8 cellular contexts compared by ENCODE assay signal in genomic region chr22:31970490-31971444, GRCh38. TPM values are rescaled to one million over a fixed set of nuclear protein-coding genes. Genes with fewer than 3 reads are reported as not detected.
DNase-seq lines count a peak whose midpoint lies in the region; ATAC-seq and TF ChIP-seq lines count a peak whose summit lies in the region.

No MANE protein-coding gene starts in this region.

- no peak overlapping the region for H3K27ac Mint-ChIP-seq in stimulated activated naive CD8-positive, alpha-beta T cell treated with anti-CD3 and anti-CD28 coated beads, Interleukin-15, Interleukin-2, amounts not matched to agents 100 ng/mL and 50 ng/mL, for 24 hours

- TF ChIP-seq EP300 in neural cell (conservative IDR thresholded peaks at IDR 0.05; ENCODE audit: poor library complexity, severe bottlenecking): no peak

- no peaks in the 10 kb centered on the region for H3K9me2 ChIP-seq in neural cell (ENCODE audit: insufficient read depth, low read length)

- ATAC-seq in GM19324 (IDR thresholded peaks at IDR 0.05; ENCODE audit: low FRiP score, unreplicated experiment): peak; percentile 68

- DNase-seq in BE2C: peak; percentile 88
- DNase-seq in KBM-7: peak; percentile 89
- DNase-seq in RPMI8226: peak; percentile 71
- peak; percentile 84 for DNase-seq in activated effector memory CD4-positive, alpha-beta T cell treated with Interleukin-2 at 50 U/mL for 16 hours
- peak; percentile 27 for DNase-seq in fibroblast of the conjunctiva (ENCODE audit: low read depth)

- H3K79me2 ChIP-seq in neural cell (replicated peaks; ENCODE audit: insufficient read depth, low read length): no peaks in the 10 kb centered on the region

- no peaks in the 10 kb centered on the region for H3K27me3 ChIP-seq in BE2C
- no peaks in the 10 kb centered on the region for H3K27me3 ChIP-seq in neural cell (ENCODE audit: insufficient read depth, low read depth, low read length)

- TF ChIP-seq RAD21 in neural cell (conservative IDR thresholded peaks at IDR 0.05): peak; percentile 78

- in situ Hi-C loops in KBM-7 (cut with MboI; ENCODE audit: low pct_unique_long_range_greater_than_20kb, low sequenced_read_pairs): loop anchor here (25.0 kb wide), 1 partner anchor 308 kb away; the partner anchor contains the start of gene PISD

- H2AFZ ChIP-seq in neural cell (ENCODE audit: low read depth, low read length): peak overlapping the region; percentile 82

- peak overlapping the region; percentile 67 for H3K4me3 ChIP-seq in BE2C (ENCODE audit: low read depth, low read length)
- H3K4me3 ChIP-seq in neural cell (ENCODE audit: low read length): peak overlapping the region; percentile 96

- H3K4me3 Mint-ChIP-seq in stimulated activated naive CD8-positive, alpha-beta T cell treated with anti-CD3 and anti-CD28 coated beads, Interleukin-15, Interleukin-2, amounts not matched to agents 100 ng/mL and 50 ng/mL, for 24 hours: peak overlapping the region; percentile 75

- no peaks in the 10 kb centered on the region for H4K20me1 ChIP-seq in neural cell (ENCODE audit: insufficient read depth)

- H3K4me1 ChIP-seq in BE2C: no peaks in the 10 kb centered on the region

- peak overlapping the region; percentile 80 for H3K9ac ChIP-seq in neural cell (ENCODE audit: low read length)

- H3F3A ChIP-seq in neural cell (ENCODE audit: insufficient read depth, low read length, poor library complexity, severe bottlenecking): no peaks in the 10 kb centered on the region

- H3K4me2 ChIP-seq in neural cell (ENCODE audit: low read length): peak overlapping the region; percentile 99

- H3K27me3 Mint-ChIP-seq in stimulated activated naive CD8-positive, alpha-beta T cell treated with anti-CD3 and anti-CD28 coated beads, Interleukin-15, Interleukin-2, amounts not matched to agents 100 ng/mL and 50 ng/mL, for 24 hours: no peaks in the 10 kb centered on the region

- peak overlapping the region; percentile 34 for H3K27ac ChIP-seq in neural cell (ENCODE audit: low read length)

- H3K9me3 ChIP-seq in BE2C (no peaks in the 10 kb centered on the region), neural cell (ENCODE audit: low read length) (no peaks in the 10 kb centered on the region)

- H3K36me3 Mint-ChIP-seq in stimulated activated naive CD8-positive, alpha-beta T cell treated with anti-CD3 and anti-CD28 coated beads, Interleukin-15, Interleukin-2, amounts not matched to agents 100 ng/mL and 50 ng/mL, for 24 hours (ENCODE audit: low read depth): no peaks in the 10 kb centered on the region

- no peaks in the 10 kb centered on the region for H3K9me3 Mint-ChIP-seq in stimulated activated naive CD8-positive, alpha-beta T cell treated with anti-CD3 and anti-CD28 coated beads, Interleukin-15, Interleukin-2, amounts not matched to agents 100 ng/mL and 50 ng/mL, for 24 hours

- peaks cover 15% of the 10 kb centered on the region for H3K4me1 Mint-ChIP-seq in stimulated activated naive CD8-positive, alpha-beta T cell treated with anti-CD3 and anti-CD28 coated beads, Interleukin-15, Interleukin-2, amounts not matched to agents 100 ng/mL and 50 ng/mL, for 24 hours (ENCODE audit: low read depth)

- peak; percentile 92 for TF ChIP-seq CTCF in BE2C (IDR thresholded peaks at IDR 0.05; ENCODE audit: low read depth, low read length)
- TF ChIP-seq CTCF in neural cell (IDR thresholded peaks at IDR 0.05; ENCODE audit: poor library complexity, severe bottlenecking): peak; percentile 89

- H3K36me3 ChIP-seq in BE2C (no peaks in the 10 kb centered on the region), neural cell (ENCODE audit: insufficient read depth, low read length) (no peaks in the 10 kb centered on the region)

TF ChIP-seq in neural cell, 6 proteins besides CTCF, POLR2A, EP300 and RAD21:
- TF ChIP-seq TAF1 (IDR thresholded peaks at IDR 0.05; ENCODE audit: low read depth) (no peak), SMC3 (conservative IDR thresholded peaks at IDR 0.05; ENCODE audit: poor library complexity) (peak; percentile 79), POLR2AphosphoS5 (IDR thresholded peaks at IDR 0.05) (peak; percentile 50), EZH2 (IDR thresholded peaks at IDR 0.05; ENCODE audit: borderline replicate concordance, insufficient read depth, low read length, poor library complexity, severe bottlenecking) (no peak), MXI1 (conservative IDR thresholded peaks at IDR 0.05; ENCODE audit: poor library complexity, severe bottlenecking) (peak; percentile 70), REST (IDR thresholded peaks at IDR 0.05; ENCODE audit: borderline replicate concordance) (no peak)

RNA-seq across cellular contexts. Expression of gene YWHAH, which starts 26.4 kb away (rescaled TPM):
- 249 TPM for polyA plus RNA-seq in BE2C (2012; ENCODE audit: insufficient read depth, insufficient read length, low read depth)
- polyA plus RNA-seq in neural cell: 298 and 300 TPM in 2 replicates
- 214 and 224 TPM in 2 replicates for polyA minus RNA-seq in neural cell

Comparison
In these comparisons a context has a peak if more than half of its experiments do, and no peak if none do; other contexts are left out.
1. Peak in every context shown above with its lines: DNase-seq, ATAC-seq, H3K4me3 ChIP-seq and H3K27ac ChIP-seq.
2. DNase-seq: peak in every context shown above with its lines; median percentile 89 in KBM-7; 88 in BE2C; 84 in activated effector memory CD4-positive, alpha-beta T cell treated with Interleukin-2 at 50 U/mL for 16 hours; 71 in RPMI8226; 27 in fibroblast of the conjunctiva.